Comparison of ENCODE assay signal across 9 cellular contexts in genomic region chr20:3744806-3745685, GRCh38. TPM values are rescaled to one million over a fixed set of nuclear protein-coding genes. Genes with fewer than 3 reads are reported as not detected.
DNase-seq lines count a peak whose midpoint lies in the region; ATAC-seq and TF ChIP-seq lines count a peak whose summit lies in the region.
"Had no signal": no experiment of that assay in that cellular context is flagged by ENCODE, and none has a peak within 500 bp of the region (broad histone marks: within the 10 kb centered on the region; RNA-seq: fewer than 3 reads in every experiment).

No MANE protein-coding gene starts in this region.

- DNase-seq in GM13976 (ENCODE audit: low spot score) (peak; percentile 69), NCI-H2196 (lab: John Stamatoyannopoulos, UW; ENCODE audit: unreplicated experiment) (peak; percentile 76), epithelial cell of esophagus (ENCODE audit: low read depth) (peak; percentile 93), osteocyte (ENCODE audit: extremely low spot score, unreplicated experiment) (no peak), cerebellum (ENCODE audit: low spot score) (no peak), GOT3 (lab: John Stamatoyannopoulos, UW) (no peak)
- peak; percentile 42 to 47 for DNase-seq in activated CD8-positive, alpha-beta memory T cell treated with anti-CD3 and anti-CD28 coated beads for 1 hour (ENCODE audit: extremely low read depth in 1 of 2, low read depth in 1 of 2)
- DNase-seq: IMR-90 had no signal

- in situ Hi-C loops in GM13976 (cut with MboI; ENCODE audit: low sequenced_read_pairs, unreplicated experiment), result no loop called here

- peak overlapping the region; percentile 46 for H3K4me3 Mint-ChIP-seq in osteocyte (ENCODE audit: unreplicated experiment)

- H3K27ac Mint-ChIP-seq in osteocyte (ENCODE audit: unreplicated experiment), result no peak overlapping the region

- TF ChIP-seq CTCF in GM13976 (IDR thresholded peaks at IDR 0.05; ENCODE audit: borderline replicate concordance, control extremely low read depth, extremely low read depth, insufficient read depth, missing control alignments) (no peak), epithelial cell of esophagus (IDR thresholded peaks at IDR 0.05; ENCODE audit: insufficient read depth, low read depth, low read length, missing control alignments) (no peak), osteocyte (IDR thresholded peaks at IDR 0.05) (no peak)

- ATAC-seq in GM18909 (IDR thresholded peaks at IDR 0.05; ENCODE audit: poor library complexity, unreplicated experiment), result no peak

- H3K4me1 Mint-ChIP-seq in osteocyte (ENCODE audit: unreplicated experiment), result peaks cover 4% of the 10 kb centered on the region

- no peaks in the 10 kb centered on the region for H3K36me3 Mint-ChIP-seq in osteocyte (ENCODE audit: unreplicated experiment)

- peaks cover 15% of the 10 kb centered on the region for H3K27me3 Mint-ChIP-seq in osteocyte (ENCODE audit: unreplicated experiment)

- H3K4me3 ChIP-seq in epithelial cell of esophagus (ENCODE audit: low read length), result peak overlapping the region; percentile 15

- no peaks in the 10 kb centered on the region for H3K9me3 Mint-ChIP-seq in osteocyte (ENCODE audit: unreplicated experiment)

RNA-seq across cellular contexts. Expression of gene HSPA12B, which starts 12.6 kb away (rescaled TPM):
- not detected in 2 replicates for total RNA-seq in osteocyte
- 3.3 TPM for total RNA-seq in cerebellum
- total RNA-seq: IMR-90 had no signal

RNA-seq across cellular contexts. Expression of gene ADISSP, which starts 22.5 kb away (rescaled TPM):
- total RNA-seq in osteocyte (24.3 and 25.2 TPM in 2 replicates), cerebellum (9.7 TPM)

RNA-seq across cellular contexts. Expression of gene SIGLEC1, which starts 32.6 kb away (rescaled TPM):
- total RNA-seq in osteocyte (0.21 TPM in 2 replicates), cerebellum (0.82 TPM)
- total RNA-seq: IMR-90 had no signal

RNA-seq across cellular contexts. Expression of gene SPEF1, which starts 36.2 kb away (rescaled TPM):
- total RNA-seq in osteocyte (0.24 TPM in 1 of 2 replicates, not detected in the other), cerebellum (1.00 TPM)
- total RNA-seq: IMR-90 had no signal

RNA-seq across cellular contexts. Expression of gene CENPB, which starts 41.5 kb away (rescaled TPM):
- 87.7 and 92.2 TPM in 2 replicates for total RNA-seq in osteocyte
- 29.9 TPM for total RNA-seq in cerebellum

Comparison
In these comparisons a context has a peak if more than half of its experiments do, and no peak if none do; other contexts are left out.
1. DNase-seq: peak in GM13976 (single experiment), NCI-H2196 (single experiment), activated CD8-positive, alpha-beta memory T cell treated with anti-CD3 and anti-CD28 coated beads for 1 hour (2 of 2) and epithelial cell of esophagus (single experiment); none in osteocyte (single experiment), cerebellum (single experiment) and GOT3 (single experiment).